In the genomic region with DNA sequence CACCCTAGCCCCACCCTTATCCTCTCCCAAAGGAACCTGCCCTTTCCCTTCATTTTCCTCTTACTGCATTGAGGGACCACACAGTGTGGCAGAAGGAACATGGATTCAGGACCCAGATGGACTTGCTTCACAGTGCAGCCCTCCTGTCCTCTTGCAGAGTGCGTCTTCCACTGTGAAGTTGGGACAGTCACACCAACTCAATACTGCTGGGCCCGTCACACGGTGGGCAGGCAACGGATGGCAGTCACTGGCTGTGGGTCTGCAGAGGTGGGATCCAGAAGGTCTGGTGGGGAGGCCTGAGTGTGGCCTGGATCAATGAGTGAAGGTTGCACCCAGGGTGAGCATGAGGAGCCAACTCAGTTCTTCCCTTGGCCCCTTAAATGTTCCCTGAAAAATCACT, we compare ENCODE assay signal across 21 cellular contexts.
"Had no signal": no experiment of that assay in that cellular context is flagged by ENCODE, and none has a peak within 500 bp of the region (broad histone marks: within the 10 kb centered on the region; RNA-seq: fewer than 3 reads in every experiment).

No MANE protein-coding gene starts in this region.

- H3K36me3 Mint-ChIP-seq: activated naive CD4-positive, alpha-beta T cell treated with anti-CD3 and anti-CD28 coated beads, Interleukin-2, amount 10 ng/mL, durations not matched to agents 7 days and 5 days; brain; naive thymus-derived CD8-positive, alpha-beta T cell had no signal

- H3K4me2 ChIP-seq: SK-N-SH had no signal

- ATAC-seq: activated CD4-positive, alpha-beta T cell treated with anti-CD3 and anti-CD28 coated beads for 36 hours; activated naive CD8-positive, alpha-beta T cell treated with anti-CD3 and anti-CD28 coated beads, Interleukin-2, amount 50 U/mL, for 24 hours; activated T-cell treated with anti-CD3 and anti-CD28 coated beads, Interleukin-2, amount 50 U/mL, for 4 hours; naive thymus-derived CD8-positive, alpha-beta T cell; WTC11 had no signal

- H3K4me1 ChIP-seq: suprapubic skin had no signal

- H3K27ac Mint-ChIP-seq: activated CD4-positive, alpha-beta T cell treated with anti-CD3 and anti-CD28 coated beads for 36 hours; activated naive CD4-positive, alpha-beta T cell treated with anti-CD3 and anti-CD28 coated beads, Interleukin-2, amount 10 ng/mL, durations not matched to agents 7 days and 5 days; activated naive CD8-positive, alpha-beta T cell treated with anti-CD3 and anti-CD28 coated beads, Interleukin-2, amount 50 U/mL, for 24 hours; memory B cell; naive thymus-derived CD8-positive, alpha-beta T cell; stimulated activated naive CD8-positive, alpha-beta T cell treated with anti-CD3 and anti-CD28 coated beads, Interleukin-15, Interleukin-2, amounts not matched to agents 100 ng/mL and 50 ng/mL, for 24 hours; T-helper 2 cell treated with Interferon-gamma antibody and Interleukin-4, amounts not matched to agents 5 μg/mL and 100 μg/mL, for 36 hours; WTC11 had no signal

- H3K9me2 ChIP-seq: SK-N-SH had no signal

- FAIRE-seq: colon, frontal cortex, TTC549, urothelium cell line had no signal

- H3K4me3 ChIP-seq: suprapubic skin had no signal

- H3K27ac ChIP-seq: suprapubic skin had no signal

- H3K36me3 ChIP-seq: suprapubic skin had no signal

- H3K9me3 ChIP-seq: SK-N-SH, suprapubic skin had no signal

- H3K9ac ChIP-seq: SK-N-SH had no signal

- H3K4me3 Mint-ChIP-seq: activated CD4-positive, alpha-beta T cell treated with anti-CD3 and anti-CD28 coated beads for 36 hours; activated naive CD4-positive, alpha-beta T cell treated with anti-CD3 and anti-CD28 coated beads, Interleukin-2, amount 10 ng/mL, durations not matched to agents 7 days and 5 days; activated naive CD8-positive, alpha-beta T cell treated with anti-CD3 and anti-CD28 coated beads, Interleukin-2, amount 50 U/mL, for 24 hours; activated T-cell treated with anti-CD3 and anti-CD28 coated beads, Interleukin-2, amount 50 U/mL, for 4 hours; brain; immature natural killer cell; memory B cell; naive thymus-derived CD8-positive, alpha-beta T cell; stimulated activated naive CD8-positive, alpha-beta T cell treated with anti-CD3 and anti-CD28 coated beads, Interleukin-15, Interleukin-2, amounts not matched to agents 100 ng/mL and 50 ng/mL, for 24 hours; T-helper 2 cell treated with Interferon-gamma antibody and Interleukin-4, amounts not matched to agents 5 μg/mL and 100 μg/mL, for 36 hours; WTC11 had no signal

- DNase-seq: activated CD4-positive, alpha-beta T cell treated with anti-CD3 and anti-CD28 coated beads for 36 hours; activated CD4-positive, alpha-beta T cell treated with anti-CD3 and anti-CD28 coated beads, Interleukin-2, amount 50 U/mL, for 48 hours; activated naive CD4-positive, alpha-beta T cell treated with anti-CD3 and anti-CD28 coated beads, Interleukin-2, amount 10 ng/mL, durations not matched to agents 7 days and 5 days; activated naive CD8-positive, alpha-beta T cell treated with anti-CD3 and anti-CD28 coated beads, Interleukin-2, amount 50 U/mL, for 24 hours; activated T-cell treated with anti-CD3 and anti-CD28 coated beads, Interleukin-2, amount 50 U/mL, for 4 hours; anterior cingulate cortex; central memory CD4-positive, alpha-beta T cell; immature natural killer cell; naive thymus-derived CD8-positive, alpha-beta T cell; posterior cingulate gyrus; SK-N-SH had no signal

- H3K4me1 Mint-ChIP-seq: activated CD4-positive, alpha-beta T cell treated with anti-CD3 and anti-CD28 coated beads for 36 hours; activated naive CD4-positive, alpha-beta T cell treated with anti-CD3 and anti-CD28 coated beads, Interleukin-2, amount 10 ng/mL, durations not matched to agents 7 days and 5 days; activated naive CD8-positive, alpha-beta T cell treated with anti-CD3 and anti-CD28 coated beads, Interleukin-2, amount 50 U/mL, for 24 hours; memory B cell had no signal

- H3K9me3 Mint-ChIP-seq: activated naive CD4-positive, alpha-beta T cell treated with anti-CD3 and anti-CD28 coated beads, Interleukin-2, amount 10 ng/mL, durations not matched to agents 7 days and 5 days; activated naive CD8-positive, alpha-beta T cell treated with anti-CD3 and anti-CD28 coated beads, Interleukin-2, amount 50 U/mL, for 24 hours; activated T-cell treated with anti-CD3 and anti-CD28 coated beads, Interleukin-2, amount 50 U/mL, for 4 hours; immature natural killer cell; stimulated activated naive CD8-positive, alpha-beta T cell treated with anti-CD3 and anti-CD28 coated beads, Interleukin-15, Interleukin-2, amounts not matched to agents 100 ng/mL and 50 ng/mL, for 24 hours; T-helper 2 cell treated with Interferon-gamma antibody and Interleukin-4, amounts not matched to agents 5 μg/mL and 100 μg/mL, for 36 hours had no signal
